Comparison of ENCODE assay signal across 23 cellular contexts in genomic region chr2:32841931-32842898, GRCh38.
"Had no signal": no experiment of that assay in that cellular context is flagged by ENCODE, and none has a peak within 500 bp of the region (broad histone marks: within the 10 kb centered on the region; RNA-seq: fewer than 3 reads in every experiment).

No MANE protein-coding gene starts in this region.

- H3K27ac ChIP-seq: neural progenitor cell, parathyroid adenoma, sigmoid colon, stomach, thyroid gland, vagina had no signal

- H3K9me3 ChIP-seq: mucosa of descending colon, sigmoid colon, thyroid gland, vagina had no signal

- H2AFZ ChIP-seq: neural progenitor cell, parathyroid adenoma had no signal

- DNase-seq: cortex of kidney; effector memory CD8-positive, alpha-beta T cell; erythroblast; hippocampal formation; left colon; mucosa of descending colon; naive B cell; sigmoid colon; stimulated activated CD4-positive, alpha-beta T cell treated with anti-CD3 and anti-CD28 coated beads, Interleukin-2, amount 100 ng/mL, for 24 hours; stimulated activated CD4-positive, alpha-beta T cell treated with anti-CD3 and anti-CD28 coated beads, Interleukin-4, amount 100 ng/mL, for 24 hours; stimulated activated naive CD4-positive, alpha-beta T cell treated with Interleukin-2 at 50 U/mL for 16 hours; stomach; thyroid gland; trophoblast cell had no signal

- H3K4me3 Mint-ChIP-seq: effector memory CD8-positive, alpha-beta T cell; memory B cell; mesothelial cell of epicardium; naive B cell; natural killer cell treated with Interleukin-12 subunit alpha and Interleukin-12 subunit beta and Interleukin-15 and Interleukin-18, amount 100 ng/mL, for 72 hours; neural progenitor cell; stimulated activated effector memory CD8-positive, alpha-beta T cell treated with anti-CD3 and anti-CD28 coated beads, Interleukin-12 subunit alpha, Interleukin-12 subunit beta, amount 100 ng/mL, for 72 hours had no signal

- H3K27me3 ChIP-seq: neural progenitor cell, sigmoid colon, stomach, thyroid gland, vagina had no signal

- H3K4me1 ChIP-seq: neural progenitor cell, parathyroid adenoma, thyroid gland, vagina had no signal

- H3K36me3 ChIP-seq: neural progenitor cell, sigmoid colon, stomach, thyroid gland, vagina had no signal

- H3K79me2 ChIP-seq: parathyroid adenoma had no signal

- H3K4me3 ChIP-seq: lung, mucosa of descending colon, neural progenitor cell, sigmoid colon, stomach, thyroid gland, vagina had no signal

- H3K27me3 Mint-ChIP-seq: memory B cell had no signal

- H3K9me3 Mint-ChIP-seq: effector memory CD8-positive, alpha-beta T cell; memory B cell; natural killer cell treated with Interleukin-12 subunit alpha and Interleukin-12 subunit beta and Interleukin-15 and Interleukin-18, amount 100 ng/mL, for 72 hours; stimulated activated effector memory CD8-positive, alpha-beta T cell treated with anti-CD3 and anti-CD28 coated beads, Interleukin-12 subunit alpha, Interleukin-12 subunit beta, amount 100 ng/mL, for 72 hours had no signal

- H3K27ac Mint-ChIP-seq: effector memory CD8-positive, alpha-beta T cell; memory B cell; mesothelial cell of epicardium; naive B cell; natural killer cell treated with Interleukin-12 subunit alpha and Interleukin-12 subunit beta and Interleukin-15 and Interleukin-18, amount 100 ng/mL, for 72 hours; neural progenitor cell; progenitor cell of endocrine pancreas; stimulated activated effector memory CD8-positive, alpha-beta T cell treated with anti-CD3 and anti-CD28 coated beads, Interleukin-12 subunit alpha, Interleukin-12 subunit beta, amount 100 ng/mL, for 72 hours had no signal

- H3K36me3 Mint-ChIP-seq: memory B cell; naive B cell; natural killer cell treated with Interleukin-12 subunit alpha and Interleukin-12 subunit beta and Interleukin-15 and Interleukin-18, amount 100 ng/mL, for 72 hours; neural progenitor cell; stimulated activated effector memory CD8-positive, alpha-beta T cell treated with anti-CD3 and anti-CD28 coated beads, Interleukin-12 subunit alpha, Interleukin-12 subunit beta, amount 100 ng/mL, for 72 hours had no signal

- H3K4me1 Mint-ChIP-seq: neural progenitor cell; stimulated activated effector memory CD8-positive, alpha-beta T cell treated with anti-CD3 and anti-CD28 coated beads, Interleukin-12 subunit alpha, Interleukin-12 subunit beta, amount 100 ng/mL, for 72 hours had no signal

- H3K4me2 ChIP-seq: neural progenitor cell had no signal
